Comparison of ENCODE assay signal across 15 cellular contexts in genomic region chr11:10747733-10748132, GRCh38. TPM values are rescaled to one million over a fixed set of nuclear protein-coding genes. Genes with fewer than 3 reads are reported as not detected.
"Had no signal": no experiment of that assay in that cellular context is flagged by ENCODE, and none has a peak within 500 bp of the region (broad histone marks: within the 10 kb centered on the region; RNA-seq: fewer than 3 reads in every experiment).

No MANE protein-coding gene starts in this region.

- H3K27ac Mint-ChIP-seq: activated CD8-positive, alpha-beta T cell treated with anti-CD3 and anti-CD28 coated beads, Interleukin-2, amount 10 ng/mL, durations not matched to agents 7 days and 5 days; activated naive CD4-positive, alpha-beta T cell treated with anti-CD3 and anti-CD28 coated beads, Interleukin-2, amount 50 U/mL, for 72 hours; endodermal cell; naive B cell; neural progenitor cell; stimulated activated effector memory CD8-positive, alpha-beta T cell treated with anti-CD3 and anti-CD28 coated beads, Interleukin-12 subunit alpha, Interleukin-12 subunit beta, amount 100 ng/mL, for 72 hours; WTC11 had no signal

- H3K36me3 Mint-ChIP-seq: naive B cell, neural progenitor cell, WTC11 had no signal

- DNase-seq: activated CD4-positive, alpha-beta T cell treated with anti-CD3 and anti-CD28 coated beads for 4 hours; activated CD8-positive, alpha-beta memory T cell treated with anti-CD3 and anti-CD28 coated beads, Interleukin-2, amount 50 U/mL, for 4 hours; activated CD8-positive, alpha-beta T cell treated with anti-CD3 and anti-CD28 coated beads, Interleukin-2, amount 10 ng/mL, durations not matched to agents 7 days and 5 days; activated effector memory CD4-positive, alpha-beta T cell treated with anti-CD3 and anti-CD28 coated beads, Interleukin-2, amount 50 U/mL, for 16 hours; activated T-cell treated with anti-CD3 and anti-CD28 coated beads, Interleukin-2, amount 50 U/mL, for 48 hours; dorsolateral prefrontal cortex; endodermal cell; left colon; lower lobe of right lung; naive B cell; thyroid gland had no signal

- H3K4me3 ChIP-seq: dorsolateral prefrontal cortex, lower lobe of right lung, neural progenitor cell, thyroid gland had no signal

- H3K4me3 Mint-ChIP-seq: activated CD8-positive, alpha-beta T cell treated with anti-CD3 and anti-CD28 coated beads, Interleukin-2, amount 10 ng/mL, durations not matched to agents 7 days and 5 days; endodermal cell; stimulated activated effector memory CD8-positive, alpha-beta T cell treated with anti-CD3 and anti-CD28 coated beads, Interleukin-12 subunit alpha, Interleukin-12 subunit beta, amount 100 ng/mL, for 72 hours; WTC11 had no signal

- H3K9me3 Mint-ChIP-seq: activated naive CD4-positive, alpha-beta T cell treated with anti-CD3 and anti-CD28 coated beads, Interleukin-2, amount 50 U/mL, for 72 hours; endodermal cell; naive B cell; neural progenitor cell; stimulated activated effector memory CD8-positive, alpha-beta T cell treated with anti-CD3 and anti-CD28 coated beads, Interleukin-12 subunit alpha, Interleukin-12 subunit beta, amount 100 ng/mL, for 72 hours; WTC11 had no signal

- H3K27me3 Mint-ChIP-seq: naive B cell had no signal

RNA-seq across cellular contexts. Expression of gene IRAG1, which starts 54.2 kb away (rescaled TPM):
- total RNA-seq: activated CD8-positive, alpha-beta T cell treated with anti-CD3 and anti-CD28 coated beads, Interleukin-2, amount 10 ng/mL, durations not matched to agents 7 days and 5 days; activated naive CD4-positive, alpha-beta T cell treated with anti-CD3 and anti-CD28 coated beads, Interleukin-2, amount 50 U/mL, for 72 hours had no signal
